1 cellular context compared by ENCODE assay signal in genomic region chr3:146162561-146162960, GRCh38.
TF ChIP-seq lines count a peak whose summit lies in the region.

No MANE protein-coding gene starts in this region.

TF ChIP-seq in HepG2, 621 proteins besides CTCF, POLR2A, EP300 and RAD21 (continued from another document):
- TF ChIP-seq HNF1A (IDR thresholded peaks at IDR 0.05; ENCODE audit: low read depth) = 0 out of 2 replicates have a peak, but pooled peaks have one; percentile 27
- no peak for TF ChIP-seq HNF1A (CRISPR knock-in tag; IDR thresholded peaks at IDR 0.05; ENCODE audit: borderline replicate concordance)
- peak; percentile 75; the same call in 1 of the 2 replicates for TF ChIP-seq ZBTB37 (CRISPR knock-in tag; IDR thresholded peaks at IDR 0.05)
- TF ChIP-seq TARDBP (CRISPR knock-in tag; IDR thresholded peaks at IDR 0.05) = no peak
- TF ChIP-seq TEAD3 (CRISPR knock-in tag; optimal IDR thresholded peaks at IDR 0.05; ENCODE audit: borderline replicate concordance) = peak; percentile 26
- peak; percentile 24 for TF ChIP-seq BCL6 (CRISPR knock-in tag; IDR thresholded peaks at IDR 0.05)
- peak; percentile 70 for TF ChIP-seq ARID5B (CRISPR knock-in tag; IDR thresholded peaks at IDR 0.05)
- TF ChIP-seq GATAD2A (CRISPR knock-in tag; IDR thresholded peaks at IDR 0.05) = peak; percentile 23; the same call in 1 of the 2 replicates
- TF ChIP-seq CEBPG (CRISPR knock-in tag; IDR thresholded peaks at IDR 0.05) = no peak
- peak; percentile 34 for TF ChIP-seq HNF4A (CRISPR knock-in tag; IDR thresholded peaks at IDR 0.05)
- peak; percentile 34 for TF ChIP-seq SALL1 (CRISPR knock-in tag; IDR thresholded peaks at IDR 0.05)
- peak; percentile 28; the same call in 1 of the 2 replicates for TF ChIP-seq SAP130 (CRISPR knock-in tag; IDR thresholded peaks at IDR 0.05; ENCODE audit: low read depth)
- TF ChIP-seq ZNF614 (CRISPR knock-in tag; IDR thresholded peaks at IDR 0.05; ENCODE audit: borderline replicate concordance) = no peak
- TF ChIP-seq ZNF883 (CRISPR knock-in tag; IDR thresholded peaks at IDR 0.05; ENCODE audit: not compliant biosample characterization) = no peak
- TF ChIP-seq ZBTB34 (CRISPR knock-in tag; IDR thresholded peaks at IDR 0.05) = 0 out of 2 replicates have a peak, but pooled peaks have one; percentile 42
- TF ChIP-seq PAXIP1 (CRISPR knock-in tag; conservative IDR thresholded peaks at IDR 0.05) = peak; percentile 37; the same call in 1 of the 2 replicates
- no peak for TF ChIP-seq CBX5 (CRISPR knock-in tag; IDR thresholded peaks at IDR 0.05; ENCODE audit: borderline replicate concordance)
- TF ChIP-seq RARA (CRISPR knock-in tag; IDR thresholded peaks at IDR 0.05) = peak; percentile 35; the same call in 1 of the 2 replicates
TF ChIP-seq in HepG2: peak in this region for 14.
